In the genomic region with DNA sequence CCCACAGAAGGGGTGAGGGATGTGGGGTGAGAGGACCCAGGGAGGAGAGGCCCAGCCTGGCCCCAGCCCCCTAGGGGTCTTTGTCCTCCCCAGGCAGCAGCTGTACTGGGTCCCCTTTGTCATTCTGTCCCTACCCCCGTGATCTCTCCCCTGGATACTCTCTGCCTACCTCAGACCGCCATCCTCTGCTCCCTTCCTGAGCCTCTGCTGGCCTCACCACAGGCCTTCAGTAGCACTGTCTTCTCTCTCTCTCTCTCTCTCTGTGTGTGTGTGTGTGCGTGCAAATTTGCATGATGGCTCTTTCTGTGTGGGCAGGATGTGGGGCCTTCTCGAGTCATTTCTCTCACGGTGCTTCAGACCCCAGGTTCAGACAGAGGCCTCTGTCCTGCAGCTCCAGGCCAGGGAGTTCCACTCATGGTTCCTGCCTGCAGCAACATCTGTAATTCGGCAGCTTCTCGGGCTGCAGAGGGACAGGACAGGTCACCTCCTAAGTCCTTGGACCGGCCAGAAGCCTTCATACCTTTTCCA, we compare ENCODE assay signal across 9 cellular contexts. TPM values are rescaled to one million over a fixed set of nuclear protein-coding genes. Genes with fewer than 3 reads are reported as not detected.
DNase-seq lines count a peak whose midpoint lies in the region; ATAC-seq and TF ChIP-seq lines count a peak whose summit lies in the region.
"Had no signal": no experiment of that assay in that cellular context is flagged by ENCODE, and none has a peak within 500 bp of the region (broad histone marks: within the 10 kb centered on the region; RNA-seq: fewer than 3 reads in every experiment).

No MANE protein-coding gene starts in this region.

- DNase-seq in GM06990 (ENCODE audit: extremely low read depth, insufficient read length) (peak; percentile 71), neural progenitor cell (ENCODE audit: low spot score) (no peak), NCI-H524 treated with DMSO at 0.1 percent for 48 hours (lab: John Stamatoyannopoulos, UW) (no peak), C1 segment of cervical spinal cord (lab: John Stamatoyannopoulos, UW) (no peak), NCI-H146 (lab: John Stamatoyannopoulos, UW) (no peak)
- peak; percentile 87 for DNase-seq in Jurkat, Clone E6-1 (ENCODE audit: low read depth, low spot score)
- peak; percentile 37 to 38 for DNase-seq in activated T-helper 1 cell treated with anti-CD3 and anti-CD28 coated beads, Interleukin-2, amount 50 U/mL, for 16 hours (ENCODE audit: low read depth in 1 of 2, low spot score in 1 of 2)

- no peak overlapping the region for H3K9ac ChIP-seq in neural progenitor cell

- no peaks in the 10 kb centered on the region for H3F3A ChIP-seq in neural progenitor cell (ENCODE audit: low read depth)

- H3K9me3 Mint-ChIP-seq in neural progenitor cell = no peaks in the 10 kb centered on the region

- H3K36me3 ChIP-seq in GM06990 (ENCODE audit: control insufficient read depth, insufficient read depth, low read length) (peaks cover 4% of the 10 kb centered on the region), neural progenitor cell (no peaks in the 10 kb centered on the region)

- H3K4me1 Mint-ChIP-seq in neural progenitor cell = peaks cover 32% of the 10 kb centered on the region

- H3K27me3 Mint-ChIP-seq in neural progenitor cell (ENCODE audit: insufficient read depth, low read depth) = peaks cover 6% of the 10 kb centered on the region

- H3K27ac Mint-ChIP-seq in neural progenitor cell = peak overlapping the region; percentile 49

- peaks cover 5% of the 10 kb centered on the region for H3K4me1 ChIP-seq in neural progenitor cell

- peak; percentile 66 for ATAC-seq in GM21447 (IDR thresholded peaks at IDR 0.05; ENCODE audit: unreplicated experiment)

- H3K4me3 ChIP-seq in GM06990 (replicated peaks; ENCODE audit: low read depth, low read length) = peak overlapping the region; percentile 81
- peak overlapping the region; percentile 94 for H3K4me3 ChIP-seq in Jurkat, Clone E6-1 (ENCODE audit: low read length)
- no peak overlapping the region for H3K4me3 ChIP-seq in neural progenitor cell

- H3K79me2 ChIP-seq in neural progenitor cell (ENCODE audit: low read depth) = no peaks in the 10 kb centered on the region

- no peak overlapping the region for H3K4me2 ChIP-seq in neural progenitor cell

- H3K27ac ChIP-seq in neural progenitor cell = no peak overlapping the region

- no peaks in the 10 kb centered on the region for H3K9me3 ChIP-seq in neural progenitor cell (ENCODE audit: low read depth)

- no peak overlapping the region for H3K4me3 Mint-ChIP-seq in neural progenitor cell

- no peaks in the 10 kb centered on the region for H3K36me3 Mint-ChIP-seq in neural progenitor cell

- TF ChIP-seq CTCF in GM06990 (IDR thresholded peaks at IDR 0.05; ENCODE audit: insufficient read depth, low read length, poor library complexity, severe bottlenecking) (no peak), neural progenitor cell (IDR thresholded peaks at IDR 0.05) (no peak)

- H3K27me3 ChIP-seq in GM06990 (replicated peaks; ENCODE audit: control insufficient read depth, insufficient read depth, low read length) (no peaks in the 10 kb centered on the region), neural progenitor cell (no peaks in the 10 kb centered on the region)

- H4K20me1 ChIP-seq in neural progenitor cell (ENCODE audit: low read depth) = no peaks in the 10 kb centered on the region

- peak overlapping the region; percentile 6 for H2AFZ ChIP-seq in neural progenitor cell (replicated peaks)

RNA-seq across cellular contexts. Expression of gene PSD4, which starts 1.4 kb away (rescaled TPM):
- polyA plus RNA-seq in Jurkat, Clone E6-1 (2012; ENCODE audit: insufficient read depth, insufficient read length) = 69.3 TPM
- total RNA-seq in neural progenitor cell (ENCODE audit: low replicate concordance) = 0.02 and 0.87 TPM in 2 replicates

RNA-seq across cellular contexts. Expression of gene IL1RN, which starts 47.8 kb away (rescaled TPM):
- not detected for polyA plus RNA-seq in Jurkat, Clone E6-1 (2012; ENCODE audit: insufficient read depth, insufficient read length)
- total RNA-seq in neural progenitor cell (ENCODE audit: low replicate concordance) = not detected in 2 replicates
- total RNA-seq: dermis microvascular lymphatic vessel endothelial cell had no signal

Comparison
In these comparisons a context has a peak if more than half of its experiments do, and no peak if none do; other contexts are left out.
1. DNase-seq: peak in GM06990 (single experiment), Jurkat, Clone E6-1 (single experiment) and activated T-helper 1 cell treated with anti-CD3 and anti-CD28 coated beads, Interleukin-2, amount 50 U/mL, for 16 hours (2 of 2); none in neural progenitor cell (single experiment), NCI-H524 treated with DMSO at 0.1 percent for 48 hours (single experiment), C1 segment of cervical spinal cord (0 of 14) and NCI-H146 (single experiment).